In genomic region chr3:55897573-55898224, GRCh38 we compare ENCODE assay signal across 11 cellular contexts.
DNase-seq lines count a peak whose midpoint lies in the region; ATAC-seq and TF ChIP-seq lines count a peak whose summit lies in the region.
"Had no signal": no experiment of that assay in that cellular context is flagged by ENCODE, and none has a peak within 500 bp of the region (broad histone marks: within the 10 kb centered on the region; RNA-seq: fewer than 3 reads in every experiment).

No MANE protein-coding gene starts in this region.

- no peaks in the 10 kb centered on the region for H3K36me3 Mint-ChIP-seq in Calu3 (ENCODE audit: insufficient read depth, unreplicated experiment)
- no peaks in the 10 kb centered on the region for H3K36me3 Mint-ChIP-seq in activated CD4-positive, alpha-beta memory T cell treated with anti-CD3 and anti-CD28 coated beads, Interleukin-2, amount 10 ng/mL, durations not matched to agents 7 days and 5 days (ENCODE audit: low read depth)

- 5% methylated on average over 3 of the region's 4 CpGs for WGBS in mesenchymal stem cell

- no TSS peak for BruUV-seq in Calu3 (replicated peaks; lab: Mats Ljungman, UMichigan)

- no peak overlapping the region for H4K8ac ChIP-seq in mesenchymal stem cell (ENCODE audit: low read length)

- no peak overlapping the region for H3K27ac ChIP-seq in mesenchymal stem cell (ENCODE audit: low read length, poor library complexity, severe bottlenecking)
- H3K27ac ChIP-seq: right lobe of liver, SJSA1 had no signal

- H3K27me3 ChIP-seq in mesenchymal stem cell (ENCODE audit: control insufficient read depth in 1 of 2, insufficient read depth in 1 of 2, low read length in 2 of 2): peaks cover 0 to 30% of the 10 kb centered on the region in 2 experiments
- H3K27me3 ChIP-seq: right lobe of liver, SJSA1 had no signal

- H3K14ac ChIP-seq in mesenchymal stem cell (ENCODE audit: low read length in 2 of 2): no peak overlapping the region

- no peak for TF ChIP-seq CTCF in Calu3 (IDR thresholded peaks at IDR 0.05; ENCODE audit: unreplicated experiment)
- TF ChIP-seq CTCF in LNCAP (IDR thresholded peaks at IDR 0.05): peak; percentile 80

- intact Hi-C loops in Calu3 (cut with micrococcal nuclease; ENCODE audit: unreplicated experiment): loop anchor here (5.0 kb wide), 3 partner anchors 355 to 1470 kb away; no protein-coding TSS in a partner anchor

- H3K4me3 Mint-ChIP-seq in Calu3 (ENCODE audit: low read depth, unreplicated experiment): no peak overlapping the region
- H3K4me3 Mint-ChIP-seq in activated CD4-positive, alpha-beta memory T cell treated with anti-CD3 and anti-CD28 coated beads, Interleukin-2, amount 10 ng/mL, durations not matched to agents 7 days and 5 days: no peak overlapping the region

- no peak overlapping the region for H3K23ac ChIP-seq in mesenchymal stem cell (ENCODE audit: low read length in 2 of 2)

- no peak overlapping the region for H2AK5ac ChIP-seq in mesenchymal stem cell (ENCODE audit: low read length, severe bottlenecking)

- H3K4ac ChIP-seq in mesenchymal stem cell (ENCODE audit: low read depth in 1 of 2, low read length in 2 of 2): no peak overlapping the region

- no peaks in the 10 kb centered on the region for H3K79me1 ChIP-seq in mesenchymal stem cell (replicated peaks; ENCODE audit: low read length, poor library complexity, severe bottlenecking)

- no peak for ATAC-seq in GM18520 (IDR thresholded peaks at IDR 0.05; ENCODE audit: unreplicated experiment)

- no peak overlapping the region for H4K91ac ChIP-seq in mesenchymal stem cell (ENCODE audit: low read length)

- no peak overlapping the region for H3K18ac ChIP-seq in mesenchymal stem cell (ENCODE audit: low read depth in 1 of 2, low read length in 2 of 2)

- CTCF ChIA-PET in Calu3 (lab: Charles Lee): no interaction called here
- CTCF ChIA-PET in activated CD4-positive, alpha-beta memory T cell treated with anti-CD3 and anti-CD28 coated beads, Interleukin-2, amount 10 ng/mL, durations not matched to agents 7 days and 5 days (lab: Charles Lee): no interaction called here

- H3K4me3 ChIP-seq in mesenchymal stem cell (ENCODE audit: insufficient read depth in 1 of 2, low read depth in 1 of 2, low read length in 2 of 2): no peak overlapping the region
- H3K4me3 ChIP-seq: right lobe of liver, SJSA1 had no signal

- no peaks in the 10 kb centered on the region for H3K27me3 Mint-ChIP-seq in Calu3 (ENCODE audit: unreplicated experiment)
- H3K27me3 Mint-ChIP-seq in activated CD4-positive, alpha-beta memory T cell treated with anti-CD3 and anti-CD28 coated beads, Interleukin-2, amount 10 ng/mL, durations not matched to agents 7 days and 5 days: no peaks in the 10 kb centered on the region

- POLR2A ChIA-PET in activated CD4-positive, alpha-beta memory T cell treated with anti-CD3 and anti-CD28 coated beads, Interleukin-2, amount 10 ng/mL, durations not matched to agents 7 days and 5 days (lab: Charles Lee): no interaction called here

- no peak overlapping the region for H3K4me2 ChIP-seq in mesenchymal stem cell (ENCODE audit: low read length, poor library complexity, severe bottlenecking)

- H3K36me3 ChIP-seq in mesenchymal stem cell (ENCODE audit: control insufficient read depth in 1 of 2, insufficient read depth in 2 of 2, low read depth in 1 of 2, low read length in 2 of 2): no peaks in the 10 kb centered on the region
- H3K36me3 ChIP-seq: right lobe of liver, SJSA1 had no signal

- peaks cover 1% of the 10 kb centered on the region for H3K4me1 ChIP-seq in mesenchymal stem cell (ENCODE audit: control insufficient read depth, insufficient read depth, low read depth, low read length)

- peak overlapping the region; percentile 32 for H2AFZ ChIP-seq in mesenchymal stem cell (ENCODE audit: low read depth, low read length)

- DNase-seq in Calu3 (peak; percentile 1), astrocyte of the hippocampus (ENCODE audit: low read depth, low spot score) (peak; percentile 59), mesenchymal stem cell (peak; percentile 57)
- DNase-seq in activated CD4-positive, alpha-beta T cell treated with anti-CD3 and anti-CD28 coated beads for 1 hour: no peak
- no peak for DNase-seq in activated CD4-positive, alpha-beta memory T cell treated with anti-CD3 and anti-CD28 coated beads, Interleukin-2, amount 10 ng/mL, durations not matched to agents 7 days and 5 days
- DNase-seq in activated naive CD4-positive, alpha-beta T cell (lab: John Stamatoyannopoulos, UW): no peak
- DNase-seq: right lobe of liver, substantia nigra had no signal

- H3K4me1 Mint-ChIP-seq in Calu3 (ENCODE audit: low read depth, unreplicated experiment): no peaks in the 10 kb centered on the region
- H3K4me1 Mint-ChIP-seq in activated CD4-positive, alpha-beta memory T cell treated with anti-CD3 and anti-CD28 coated beads, Interleukin-2, amount 10 ng/mL, durations not matched to agents 7 days and 5 days: no peaks in the 10 kb centered on the region

- no peak overlapping the region for H2BK5ac ChIP-seq in mesenchymal stem cell (ENCODE audit: low read depth, low read length, poor library complexity, severe bottlenecking)

- no peaks in the 10 kb centered on the region for H3K9me3 ChIP-seq in mesenchymal stem cell (ENCODE audit: control insufficient read depth, low read length)
- H3K9me3 ChIP-seq: right lobe of liver, SJSA1 had no signal

- H3K9me3 Mint-ChIP-seq in Calu3 (ENCODE audit: low read depth, unreplicated experiment): peaks cover 4% of the 10 kb centered on the region
- no peaks in the 10 kb centered on the region for H3K9me3 Mint-ChIP-seq in activated CD4-positive, alpha-beta memory T cell treated with anti-CD3 and anti-CD28 coated beads, Interleukin-2, amount 10 ng/mL, durations not matched to agents 7 days and 5 days

- peak overlapping the region; percentile 6 to 90 for H2BK12ac ChIP-seq in mesenchymal stem cell (ENCODE audit: low read length in 2 of 2)

- peak overlapping the region; percentile 40 for H2BK120ac ChIP-seq in mesenchymal stem cell (ENCODE audit: low read depth, low read length)

- H3K27ac Mint-ChIP-seq in Calu3 (ENCODE audit: unreplicated experiment): no peak overlapping the region
- H3K27ac Mint-ChIP-seq in activated CD4-positive, alpha-beta memory T cell treated with anti-CD3 and anti-CD28 coated beads, Interleukin-2, amount 10 ng/mL, durations not matched to agents 7 days and 5 days: no peak overlapping the region

- H3K9ac ChIP-seq in mesenchymal stem cell (ENCODE audit: low read length): no peak overlapping the region

- H2BK15ac ChIP-seq in mesenchymal stem cell (ENCODE audit: low read depth, poor library complexity, severe bottlenecking): no peak overlapping the region

Comparison
In these comparisons a context has a peak if more than half of its experiments do, and no peak if none do; other contexts are left out.
1. DNase-seq: peak in Calu3 (single experiment), astrocyte of the hippocampus (single experiment) and mesenchymal stem cell (single experiment); none in activated CD4-positive, alpha-beta T cell treated with anti-CD3 and anti-CD28 coated beads for 1 hour (single experiment), activated CD4-positive, alpha-beta memory T cell treated with anti-CD3 and anti-CD28 coated beads, Interleukin-2, amount 10 ng/mL, durations not matched to agents 7 days and 5 days (single experiment) and activated naive CD4-positive, alpha-beta T cell (0 of 4).